Comparison of ENCODE assay signal across 11 cellular contexts in genomic region chr7:27166475-27167169, GRCh38. TPM values are rescaled to one million over a fixed set of nuclear protein-coding genes. Genes with fewer than 3 reads are reported as not detected.
DNase-seq lines count a peak whose midpoint lies in the region; ATAC-seq and TF ChIP-seq lines count a peak whose summit lies in the region.
"Had no signal": no experiment of that assay in that cellular context is flagged by ENCODE, and none has a peak within 500 bp of the region (broad histone marks: within the 10 kb centered on the region; RNA-seq: fewer than 3 reads in every experiment).

No MANE protein-coding gene starts in this region.

- peak overlapping the region; percentile 53 to 89 (median 79) for H3K9ac ChIP-seq in subcutaneous abdominal adipose tissue (ENCODE audit: low read length in 5 of 5)
- H3K9ac ChIP-seq: BLaER1 had no signal

- CTCF ChIA-PET in activated CD4-positive, alpha-beta T cell treated with anti-CD3 and anti-CD28 coated beads, Interleukin-2, amount 10 ng/mL, durations not matched to agents 7 days and 5 days (lab: Charles Lee) = interaction anchor here (1.0 to 1.9 kb wide), 6 partner anchors 9 to 76 kb away, joined by 3 to 6 read pairs (median 4); partner anchors contain the start of gene EVX1
- CTCF ChIA-PET in WTC11 (lab: Charles Lee) = interaction anchor here (0.6 to 2.3 kb wide), 6 partner anchors 10 to 309 kb away, joined by 3 to 19 read pairs (median 5); partner anchors contain the start of genes HOXA3 and HOXA5

- peaks cover 6% of the 10 kb centered on the region for H3K36me3 Mint-ChIP-seq in activated CD4-positive, alpha-beta T cell treated with anti-CD3 and anti-CD28 coated beads, Interleukin-2, amount 10 ng/mL, durations not matched to agents 7 days and 5 days (ENCODE audit: low read depth)
- 0 out of 2 replicates have a peak, but pooled peaks cover 2% of the 10 kb centered on the region for H3K36me3 Mint-ChIP-seq in WTC11

- no peaks in the 10 kb centered on the region for H3K36me3 ChIP-seq in subcutaneous abdominal adipose tissue (ENCODE audit: control insufficient read depth in 5 of 5, insufficient read depth in 5 of 5, low read length in 5 of 5)
- H3K36me3 ChIP-seq: BLaER1 had no signal

- TF ChIP-seq CTCF in WTC11 (IDR thresholded peaks at IDR 0.05) = no peak

- ATAC-seq in WTC11 = no peak
- no peak for ATAC-seq in HG03045 (IDR thresholded peaks at IDR 0.05; ENCODE audit: unreplicated experiment)

- H3K9me3 Mint-ChIP-seq in activated CD4-positive, alpha-beta T cell treated with anti-CD3 and anti-CD28 coated beads, Interleukin-2, amount 10 ng/mL, durations not matched to agents 7 days and 5 days = no peaks in the 10 kb centered on the region
- no peaks in the 10 kb centered on the region for H3K9me3 Mint-ChIP-seq in WTC11

- no peak for DNase-seq in activated CD4-positive, alpha-beta T cell treated with anti-CD3 and anti-CD28 coated beads, Interleukin-2, amount 10 ng/mL, durations not matched to agents 7 days and 5 days
- no peak for DNase-seq in activated CD4-positive, alpha-beta T cell treated with anti-CD3 and anti-CD28 coated beads, Interleukin-2, amount 50 U/mL, for 1 hour
- DNase-seq in WTC11 (ENCODE audit: low spot score) (peak; percentile 20), kidney tubule cell (ENCODE audit: low spot score) (peak; percentile 47), mesenteric fat pad (ENCODE audit: low spot score) (no peak), NCI-H2081 (lab: John Stamatoyannopoulos, UW) (no peak)
- DNase-seq: NCI-H1436 treated with DMSO at 0.1 percent for 48 hours had no signal

- no peaks in the 10 kb centered on the region for H3K9me3 ChIP-seq in subcutaneous abdominal adipose tissue (ENCODE audit: control insufficient read depth in 5 of 5, low read length in 5 of 5)

- H3K27ac Mint-ChIP-seq in activated CD4-positive, alpha-beta T cell treated with anti-CD3 and anti-CD28 coated beads, Interleukin-2, amount 10 ng/mL, durations not matched to agents 7 days and 5 days = peak overlapping the region; percentile 19
- H3K27ac Mint-ChIP-seq in WTC11 = no peak overlapping the region

- POLR2A ChIA-PET in activated CD4-positive, alpha-beta T cell treated with anti-CD3 and anti-CD28 coated beads, Interleukin-2, amount 10 ng/mL, durations not matched to agents 7 days and 5 days (lab: Charles Lee) = no interaction called here
- POLR2A ChIA-PET in WTC11 (lab: Charles Lee) = no interaction called here

- H3K4me1 ChIP-seq in subcutaneous abdominal adipose tissue (ENCODE audit: control insufficient read depth in 5 of 5, insufficient read depth in 5 of 5, low read length in 5 of 5) = peaks cover 0 to 95% (median 85%) of the 10 kb centered on the region in 5 donors
- H3K4me1 ChIP-seq: BLaER1 had no signal

- peak overlapping the region; percentile 39 for H3K4me3 Mint-ChIP-seq in activated CD4-positive, alpha-beta T cell treated with anti-CD3 and anti-CD28 coated beads, Interleukin-2, amount 10 ng/mL, durations not matched to agents 7 days and 5 days
- no peak overlapping the region for H3K4me3 Mint-ChIP-seq in WTC11

- peak overlapping the region; percentile 98 for H3K27ac ChIP-seq in subcutaneous abdominal adipose tissue (ENCODE audit: low read depth, low read length)
- H3K27ac ChIP-seq: BLaER1 had no signal

- peaks cover 81% of the 10 kb centered on the region for H3K27me3 Mint-ChIP-seq in activated CD4-positive, alpha-beta T cell treated with anti-CD3 and anti-CD28 coated beads, Interleukin-2, amount 10 ng/mL, durations not matched to agents 7 days and 5 days
- peaks cover 100% of the 10 kb centered on the region for H3K27me3 Mint-ChIP-seq in WTC11 (ENCODE audit: low read depth)

- H3K4me3 ChIP-seq in subcutaneous abdominal adipose tissue (ENCODE audit: low read depth in 1 of 5, low read length in 5 of 5) = peak overlapping the region; percentile 48 to 81 (median 81)
- H3K4me3 ChIP-seq: BLaER1 had no signal

- H3K27me3 ChIP-seq in subcutaneous abdominal adipose tissue (ENCODE audit: control insufficient read depth in 5 of 5, insufficient read depth in 4 of 5, low read length in 5 of 5) = peaks cover 0 to 15% (median 3%) of the 10 kb centered on the region in 5 donors

- peaks cover 10% of the 10 kb centered on the region for H3K4me1 Mint-ChIP-seq in activated CD4-positive, alpha-beta T cell treated with anti-CD3 and anti-CD28 coated beads, Interleukin-2, amount 10 ng/mL, durations not matched to agents 7 days and 5 days
- peaks cover 19% of the 10 kb centered on the region for H3K4me1 Mint-ChIP-seq in WTC11

TF ChIP-seq in WTC11, 78 proteins besides CTCF, POLR2A, EP300 and RAD21:
- TF ChIP-seq ZNF121 (CRISPR knock-in tag; IDR thresholded peaks at IDR 0.05) = no peak
- no peak for TF ChIP-seq NFYB (CRISPR knock-in tag; conservative IDR thresholded peaks at IDR 0.05; ENCODE audit: low read depth)
- TF ChIP-seq ATF1 (CRISPR knock-in tag; IDR thresholded peaks at IDR 0.05) = no peak
- TF ChIP-seq JUN (CRISPR knock-in tag; IDR thresholded peaks at IDR 0.05) = no peak
- no peak for TF ChIP-seq ZMAT4 (CRISPR knock-in tag; IDR thresholded peaks at IDR 0.05)
- TF ChIP-seq PREB (CRISPR knock-in tag; IDR thresholded peaks at IDR 0.05; ENCODE audit: borderline replicate concordance) = no peak
- no peak for TF ChIP-seq PRRX2 (CRISPR knock-in tag; IDR thresholded peaks at IDR 0.05)

RNA-seq across cellular contexts. Expression of gene HOXA9, which starts 1.3 kb away (rescaled TPM):
- total RNA-seq in activated CD4-positive, alpha-beta T cell treated with anti-CD3 and anti-CD28 coated beads, Interleukin-2, amount 10 ng/mL, durations not matched to agents 7 days and 5 days = not detected
- not detected in 3 replicates for total RNA-seq in WTC11 (2021)
- total RNA-seq in mesenteric fat pad = 10.4 TPM
- total RNA-seq: bronchial epithelial cell had no signal

RNA-seq across cellular contexts. Expression of gene HOXA10, which starts 7.5 kb away (rescaled TPM):
- not detected for total RNA-seq in activated CD4-positive, alpha-beta T cell treated with anti-CD3 and anti-CD28 coated beads, Interleukin-2, amount 10 ng/mL, durations not matched to agents 7 days and 5 days
- total RNA-seq in WTC11 (2021) (0.07 TPM in 1 of 3 replicates, not detected in the others), mesenteric fat pad (19.7 TPM)
- total RNA-seq: bronchial epithelial cell had no signal

RNA-seq across cellular contexts. Expression of gene HOXA7, which starts 10.1 kb away (rescaled TPM):
- not detected for total RNA-seq in activated CD4-positive, alpha-beta T cell treated with anti-CD3 and anti-CD28 coated beads, Interleukin-2, amount 10 ng/mL, durations not matched to agents 7 days and 5 days
- not detected in 3 replicates for total RNA-seq in WTC11 (2021)
- total RNA-seq in mesenteric fat pad = 7.5 TPM
- total RNA-seq: bronchial epithelial cell had no signal

RNA-seq across cellular contexts. Expression of gene HOXA3, which starts 14.2 kb away (rescaled TPM):
- not detected for total RNA-seq in activated CD4-positive, alpha-beta T cell treated with anti-CD3 and anti-CD28 coated beads, Interleukin-2, amount 10 ng/mL, durations not matched to agents 7 days and 5 days
- total RNA-seq in WTC11 (2021) = 0.11 TPM in 1 of 3 replicates, not detected in the others
- total RNA-seq in mesenteric fat pad = 5.8 TPM
- total RNA-seq: bronchial epithelial cell had no signal

RNA-seq across cellular contexts. Expression of gene HOXA11, which starts 18.4 kb away (rescaled TPM):
- not detected for total RNA-seq in activated CD4-positive, alpha-beta T cell treated with anti-CD3 and anti-CD28 coated beads, Interleukin-2, amount 10 ng/mL, durations not matched to agents 7 days and 5 days
- total RNA-seq in WTC11 (2021) (not detected in 3 replicates), mesenteric fat pad (6.1 TPM)
- total RNA-seq: bronchial epithelial cell had no signal

Comparison
In these comparisons a context has a peak if more than half of its experiments do, and no peak if none do; other contexts are left out.
1. DNase-seq: peak in WTC11 (single experiment) and kidney tubule cell (single experiment); none in activated CD4-positive, alpha-beta T cell treated with anti-CD3 and anti-CD28 coated beads, Interleukin-2, amount 10 ng/mL, durations not matched to agents 7 days and 5 days (single experiment), activated CD4-positive, alpha-beta T cell treated with anti-CD3 and anti-CD28 coated beads, Interleukin-2, amount 50 U/mL, for 1 hour (single experiment), mesenteric fat pad (single experiment) and NCI-H2081 (0 of 2).
2. RNA of gene HOXA9, which starts 1.3 kb away (total RNA-seq): 10.4 TPM in mesenteric fat pad (single experiment); not detected in activated CD4-positive, alpha-beta T cell treated with anti-CD3 and anti-CD28 coated beads, Interleukin-2, amount 10 ng/mL, durations not matched to agents 7 days and 5 days and not detected in WTC11; every median in the first group is over 10 times any median in the second.
3. RNA of gene HOXA10, which starts 7.5 kb away (total RNA-seq): 19.7 TPM in mesenteric fat pad (single experiment); 0.07 TPM in WTC11 and not detected in activated CD4-positive, alpha-beta T cell treated with anti-CD3 and anti-CD28 coated beads, Interleukin-2, amount 10 ng/mL, durations not matched to agents 7 days and 5 days; every median in the first group is over 10 times any median in the second.